In genomic region chr2:215280326-215280725, GRCh38 we compare ENCODE assay signal across 16 cellular contexts. TPM values are rescaled to one million over a fixed set of nuclear protein-coding genes. Genes with fewer than 3 reads are reported as not detected.
DNase-seq lines count a peak whose midpoint lies in the region; ATAC-seq and TF ChIP-seq lines count a peak whose summit lies in the region.
"Had no signal": no experiment of that assay in that cellular context is flagged by ENCODE, and none has a peak within 500 bp of the region (broad histone marks: within the 10 kb centered on the region; RNA-seq: fewer than 3 reads in every experiment).

No MANE protein-coding gene starts in this region.

- no peaks in the 10 kb centered on the region for H3K36me3 Mint-ChIP-seq in MCF 10A (ENCODE audit: insufficient read depth, unreplicated experiment)
- H3K36me3 Mint-ChIP-seq in activated naive CD4-positive, alpha-beta T cell treated with anti-CD3 and anti-CD28 coated beads, Interleukin-2, amount 10 ng/mL, durations not matched to agents 7 days and 5 days = no peaks in the 10 kb centered on the region

- H3K9ac ChIP-seq in adipocyte (ENCODE audit: low read length) = no peak overlapping the region

- no peaks in the 10 kb centered on the region for H3K4me1 ChIP-seq in breast epithelium
- no peaks in the 10 kb centered on the region for H3K4me1 ChIP-seq in adipocyte (ENCODE audit: control insufficient read depth, insufficient read depth, low read length)
- H3K4me1 ChIP-seq: Caco-2, lower lobe of right lung, tibial artery had no signal

- ATAC-seq in HG03097 (IDR thresholded peaks at IDR 0.05; ENCODE audit: low FRiP score, unreplicated experiment) = peak; percentile 83
- no peak for ATAC-seq in HG03520 (IDR thresholded peaks at IDR 0.05; ENCODE audit: unreplicated experiment)
- ATAC-seq: lower lobe of right lung had no signal

- no peak overlapping the region for H3K27ac Mint-ChIP-seq in MCF 10A (ENCODE audit: low read depth, unreplicated experiment)
- H3K27ac Mint-ChIP-seq in activated naive CD4-positive, alpha-beta T cell treated with anti-CD3 and anti-CD28 coated beads, Interleukin-2, amount 10 ng/mL, durations not matched to agents 7 days and 5 days = no peak overlapping the region
- H3K27ac Mint-ChIP-seq: T-helper 2 cell treated with Interferon-gamma antibody and Interleukin-4, amounts not matched to agents 5 μg/mL and 100 μg/mL, for 36 hours had no signal

- H3K9me3 Mint-ChIP-seq in MCF 10A (ENCODE audit: unreplicated experiment) = no peaks in the 10 kb centered on the region
- H3K9me3 Mint-ChIP-seq in activated naive CD4-positive, alpha-beta T cell treated with anti-CD3 and anti-CD28 coated beads, Interleukin-2, amount 10 ng/mL, durations not matched to agents 7 days and 5 days = no peaks in the 10 kb centered on the region
- H3K9me3 Mint-ChIP-seq: T-helper 2 cell treated with Interferon-gamma antibody and Interleukin-4, amounts not matched to agents 5 μg/mL and 100 μg/mL, for 36 hours had no signal

- no peak overlapping the region for H3K4me3 Mint-ChIP-seq in MCF 10A (ENCODE audit: unreplicated experiment)
- H3K4me3 Mint-ChIP-seq in activated naive CD4-positive, alpha-beta T cell treated with anti-CD3 and anti-CD28 coated beads, Interleukin-2, amount 10 ng/mL, durations not matched to agents 7 days and 5 days = no peak overlapping the region
- H3K4me3 Mint-ChIP-seq: T-helper 2 cell treated with Interferon-gamma antibody and Interleukin-4, amounts not matched to agents 5 μg/mL and 100 μg/mL, for 36 hours had no signal

- no peaks in the 10 kb centered on the region for H3K27me3 Mint-ChIP-seq in MCF 10A (ENCODE audit: insufficient read depth, unreplicated experiment)
- H3K27me3 Mint-ChIP-seq in activated naive CD4-positive, alpha-beta T cell treated with anti-CD3 and anti-CD28 coated beads, Interleukin-2, amount 10 ng/mL, durations not matched to agents 7 days and 5 days = peaks cover 3% of the 10 kb centered on the region

- H3K27ac ChIP-seq in breast epithelium = no peak overlapping the region
- H3K27ac ChIP-seq: lower lobe of right lung, neutrophil, tibial artery had no signal

- intact Hi-C loops in MCF 10A (cut with micrococcal nuclease) = no loop called here
- intact Hi-C loops in breast epithelium (cut with DNase I; ENCODE audit: low total_unique reads) = no loop called here

- H3K9me3 ChIP-seq in breast epithelium (no peaks in the 10 kb centered on the region), adipocyte (ENCODE audit: control insufficient read depth, low read length) (no peaks in the 10 kb centered on the region)
- H3K9me3 ChIP-seq: Caco-2, lower lobe of right lung, neutrophil, tibial artery had no signal

- no peaks in the 10 kb centered on the region for H3K4me1 Mint-ChIP-seq in MCF 10A (ENCODE audit: insufficient read depth, unreplicated experiment)
- H3K4me1 Mint-ChIP-seq in activated naive CD4-positive, alpha-beta T cell treated with anti-CD3 and anti-CD28 coated beads, Interleukin-2, amount 10 ng/mL, durations not matched to agents 7 days and 5 days = no peaks in the 10 kb centered on the region

- CTCF ChIA-PET in MCF 10A (lab: Yijun Ruan, JAX) (interaction anchor here (0.7 to 0.8 kb wide), 2 partner anchors 40 to 192 kb away, joined by 3 to 4 read pairs; no protein-coding TSS in a partner anchor), HEK293T (lab: Yijun Ruan, JAX) (no interaction called here)
- CTCF ChIA-PET in activated naive CD4-positive, alpha-beta T cell treated with anti-CD3 and anti-CD28 coated beads, Interleukin-2, amount 10 ng/mL, durations not matched to agents 7 days and 5 days (lab: Charles Lee) = no interaction called here

- no peaks in the 10 kb centered on the region for H3K27me3 ChIP-seq in breast epithelium
- H3K27me3 ChIP-seq in adipocyte (replicated peaks; ENCODE audit: control insufficient read depth, insufficient read depth, low read length) = no peaks in the 10 kb centered on the region
- H3K27me3 ChIP-seq: neutrophil, tibial artery had no signal

- POLR2A ChIA-PET in MCF 10A (lab: Yijun Ruan, JAX) = interaction anchor here (0.6 to 1.0 kb wide), 2 partner anchors 31 to 107 kb away, joined by 3 to 4 read pairs; partner anchors contain the start of gene ATIC
- POLR2A ChIA-PET in HEK293T (lab: Yijun Ruan, JAX) = no interaction called here

- TF ChIP-seq POLR2A in breast epithelium (IDR thresholded peaks at IDR 0.05) = no peak

- peak; percentile 33 for DNase-seq in MCF 10A (ENCODE audit: unreplicated experiment)
- no peak for DNase-seq in breast epithelium (ENCODE audit: low spot score in 2 of 2)
- DNase-seq in adipocyte (ENCODE audit: low read depth) = peak; percentile 33
- no peak for DNase-seq in NCI-H187 (lab: John Stamatoyannopoulos, UW)
- no peak for DNase-seq in activated naive CD4-positive, alpha-beta T cell treated with anti-CD3 and anti-CD28 coated beads, Interleukin-2, amount 10 ng/mL, durations not matched to agents 7 days and 5 days
- DNase-seq in HEK293T (ENCODE audit: extremely low spot score) = no peak
- DNase-seq: activated effector memory CD4-positive, alpha-beta T cell treated with Interleukin-2 at 50 U/mL for 16 hours; Caco-2; lower lobe of right lung; MM.1S; small intestine; tibial artery had no signal

- BruUV-seq in MCF 10A (replicated peaks; lab: Mats Ljungman, UMichigan) = no TSS peak

- TF ChIP-seq CTCF in MCF 10A (IDR thresholded peaks at IDR 0.05; ENCODE audit: unreplicated experiment) (no peak), breast epithelium (IDR thresholded peaks at IDR 0.05) (no peak)

- H3K4me3 ChIP-seq in breast epithelium (no peak overlapping the region), adipocyte (ENCODE audit: low read length) (no peak overlapping the region)
- H3K4me3 ChIP-seq: lower lobe of right lung, tibial artery had no signal

- H3K36me3 ChIP-seq in breast epithelium (no peaks in the 10 kb centered on the region), adipocyte (ENCODE audit: control insufficient read depth, insufficient read depth, low read length, severe bottlenecking) (no peaks in the 10 kb centered on the region)
- H3K36me3 ChIP-seq: lower lobe of right lung, neutrophil, tibial artery had no signal

TF ChIP-seq in HEK293T, 16 proteins besides CTCF, POLR2A, EP300 and RAD21:
- TF ChIP-seq SUZ12 (IDR thresholded peaks at IDR 0.05) = no peak
- TF ChIP-seq PKNOX1 (IDR thresholded peaks at IDR 0.05) = no peak
- no peak for TF ChIP-seq FOXA1 (IDR thresholded peaks at IDR 0.05)

RNA-seq across cellular contexts. Expression of gene ATIC, which starts 31.5 kb away (rescaled TPM):
- total RNA-seq in MCF 10A (2022) (216 and 297 TPM in 2 replicates), breast epithelium (10 to 100 TPM; 32.2 to 54.1 (median 33.0) TPM)

Comparison
In these comparisons a context has a peak if more than half of its experiments do, and no peak if none do; other contexts are left out.
1. DNase-seq: peak in MCF 10A (single experiment) and adipocyte (single experiment); none in breast epithelium (0 of 2), NCI-H187 (0 of 2), activated naive CD4-positive, alpha-beta T cell treated with anti-CD3 and anti-CD28 coated beads, Interleukin-2, amount 10 ng/mL, durations not matched to agents 7 days and 5 days (single experiment) and HEK293T (single experiment).